9 cellular contexts compared by ENCODE assay signal in the genomic region with DNA sequence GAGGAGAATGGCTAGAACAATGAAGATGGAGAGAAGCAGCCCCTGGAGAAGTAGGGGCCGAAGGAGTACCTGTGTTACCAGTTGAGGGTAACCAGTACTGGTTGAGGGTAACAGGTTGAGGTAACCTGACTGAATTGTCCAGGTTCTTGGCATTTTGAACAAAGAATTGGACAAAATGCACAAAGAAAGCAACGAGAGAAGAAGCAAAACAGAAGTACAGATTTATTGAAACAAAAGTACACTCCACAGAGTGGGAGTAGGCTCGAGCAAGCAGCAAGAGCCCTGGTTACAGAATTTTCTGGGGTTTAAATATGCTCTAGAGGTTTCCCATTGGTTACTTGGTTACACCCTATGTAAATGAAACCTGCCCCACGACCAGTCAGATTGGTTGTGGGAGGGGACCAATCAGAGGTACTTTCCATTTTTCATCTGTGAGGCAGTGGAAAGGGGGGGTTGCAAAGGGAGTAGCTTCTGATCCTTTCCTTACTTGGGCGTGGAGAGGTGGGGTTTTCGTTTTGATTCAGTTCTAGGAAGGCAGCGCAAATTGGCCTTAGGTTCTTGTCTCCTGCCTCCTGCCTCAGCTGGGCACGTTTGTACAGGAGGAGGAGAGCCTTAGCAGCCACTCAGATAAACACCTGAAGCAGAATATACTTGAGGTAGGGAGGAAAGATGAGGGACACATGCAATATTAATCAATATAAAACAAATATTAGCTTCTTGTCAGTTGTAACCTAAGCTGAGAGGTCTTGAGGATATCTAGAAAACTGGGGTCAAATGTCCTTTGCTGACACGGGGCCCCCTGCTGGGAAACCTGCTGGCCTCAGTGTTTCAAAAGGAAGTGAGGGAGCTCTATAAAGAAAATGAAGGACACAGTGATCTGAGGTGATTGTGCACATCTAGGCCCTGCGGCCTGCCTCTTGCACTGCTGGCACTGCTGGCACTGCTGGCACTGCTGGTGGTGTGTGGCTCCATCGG. TPM values are rescaled to one million over a fixed set of nuclear protein-coding genes. Genes with fewer than 3 reads are reported as not detected.
A peak's percentile ranks its signal among the peaks of the same experiment; 100 is the strongest.
DNase-seq lines count a peak whose midpoint lies in the region; ATAC-seq, FAIRE-seq and TF ChIP-seq lines count a peak whose summit lies in the region.
"Had no signal": no experiment of that assay in that cellular context is flagged by ENCODE, and none has a peak within 500 bp of the region (broad histone marks: within the 10 kb centered on the region; RNA-seq: fewer than 3 reads in every experiment).

No MANE protein-coding gene starts in this region.

- TF ChIP-seq POLR2A in GM12891 (IDR thresholded peaks at IDR 0.05; ENCODE audit: low read depth, low read length) (no peak), esophagus muscularis mucosa (IDR thresholded peaks at IDR 0.05; ENCODE audit: low read depth) (no peak)

- no peaks in the 10 kb centered on the region for H3K27me3 Mint-ChIP-seq in nephron progenitor cell (ENCODE audit: low read depth, poor library complexity)

- DNase-seq in GM13977 (ENCODE audit: low spot score) (no peak), NCI-H526 (lab: John Stamatoyannopoulos, UW) (peak; percentile 46 to 72), nephron progenitor cell (no peak), GOT3 (lab: John Stamatoyannopoulos, UW) (no peak), GM12891 (ENCODE audit: insufficient read length, low spot score) (no peak), kidney (no peak), esophagus muscularis mucosa (ENCODE audit: extremely low spot score) (no peak)
- DNase-seq in activated naive CD4-positive, alpha-beta T cell treated with anti-CD3 and anti-CD28 coated beads, Interleukin-2, amount 50 U/mL, for 72 hours (ENCODE audit: low spot score in 2 of 2), result peak in 1 of 2 donors; percentile 66

- H3K36me3 ChIP-seq in kidney (ENCODE audit: control insufficient read depth in 1 of 2, insufficient read depth in 2 of 2, low read length in 2 of 2) (no peaks in the 10 kb centered on the region), esophagus muscularis mucosa (peaks cover 0 to 4% (median 0%) of the 10 kb centered on the region in 4 donors)

- H3K9ac ChIP-seq in kidney (ENCODE audit: low read length in 2 of 2), result no peak overlapping the region

- H3K9me3 ChIP-seq in kidney (ENCODE audit: control insufficient read depth in 1 of 2, low read length in 2 of 2) (no peaks in the 10 kb centered on the region), esophagus muscularis mucosa (no peaks in the 10 kb centered on the region)

- 68% methylated on average over 11 of the region's 11 CpGs for WGBS in esophagus muscularis mucosa

- H3K4me3 Mint-ChIP-seq in nephron progenitor cell, result no peak overlapping the region

- in situ Hi-C loops in GM13977 (cut with MboI; ENCODE audit: low pct_unique_long_range_greater_than_20kb, low sequenced_read_pairs, unreplicated experiment), result loop anchor here (25.0 kb wide), 1 partner anchor 275 kb away; a partner anchor contains a TSS

- peak; percentile 98 to 99 for ATAC-seq in activated naive CD4-positive, alpha-beta T cell treated with anti-CD3 and anti-CD28 coated beads, Interleukin-2, amount 50 U/mL, for 72 hours

- no peaks in the 10 kb centered on the region for H3K9me3 Mint-ChIP-seq in activated naive CD4-positive, alpha-beta T cell treated with anti-CD3 and anti-CD28 coated beads, Interleukin-2, amount 50 U/mL, for 72 hours
- H3K9me3 Mint-ChIP-seq in nephron progenitor cell, result peaks cover 16% of the 10 kb centered on the region

- intact Hi-C loops in kidney (cut with DNase I), result no loop called here
- intact Hi-C loops in esophagus muscularis mucosa (cut with DNase I), result no loop called here

- H3K4me1 Mint-ChIP-seq in nephron progenitor cell, result peaks cover 30% of the 10 kb centered on the region

- H3K4me1 ChIP-seq in kidney (ENCODE audit: control insufficient read depth in 1 of 2, insufficient read depth in 1 of 2, low read depth in 1 of 2, low read length in 2 of 2), result no peaks in the 10 kb centered on the region
- no peaks in the 10 kb centered on the region for H3K4me1 ChIP-seq in esophagus muscularis mucosa

- peaks cover 0 to 4% of the 10 kb centered on the region in 2 donors for H3K36me3 Mint-ChIP-seq in activated naive CD4-positive, alpha-beta T cell treated with anti-CD3 and anti-CD28 coated beads, Interleukin-2, amount 50 U/mL, for 72 hours
- H3K36me3 Mint-ChIP-seq in nephron progenitor cell (ENCODE audit: low read depth), result peaks cover 69% of the 10 kb centered on the region

- no peak overlapping the region for H3K4me3 ChIP-seq in kidney (ENCODE audit: low read length in 2 of 2)
- H3K4me3 ChIP-seq in esophagus muscularis mucosa, result no peak overlapping the region
- H3K4me3 ChIP-seq: dorsolateral prefrontal cortex had no signal

- H3K27ac Mint-ChIP-seq in activated naive CD4-positive, alpha-beta T cell treated with anti-CD3 and anti-CD28 coated beads, Interleukin-2, amount 50 U/mL, for 72 hours, result peak overlapping the region; percentile 73 to 86
- H3K27ac Mint-ChIP-seq in nephron progenitor cell, result peak overlapping the region; percentile 2

- FAIRE-seq in GM12891 (lab: Jason Lieb, UNC) (no peak), kidney (lab: Jason Lieb, UNC) (no peak)

- H3K27ac ChIP-seq in kidney (ENCODE audit: low read depth in 2 of 2, low read length in 2 of 2), result no peak overlapping the region
- no peak overlapping the region for H3K27ac ChIP-seq in esophagus muscularis mucosa (replicated peaks in 1 of 4)
- H3K27ac ChIP-seq: dorsolateral prefrontal cortex had no signal

- no peak for TF ChIP-seq EP300 in esophagus muscularis mucosa (IDR thresholded peaks at IDR 0.05)

- TF ChIP-seq CTCF in GM13977 (IDR thresholded peaks at IDR 0.05; ENCODE audit: extremely low read depth, insufficient read depth, missing control alignments), result peak; percentile 2
- no peak for TF ChIP-seq CTCF in nephron progenitor cell (IDR thresholded peaks at IDR 0.05)
- no peak for TF ChIP-seq CTCF in kidney (IDR thresholded peaks at IDR 0.05; ENCODE audit: borderline replicate concordance, extremely low read depth, insufficient read depth)
- no peak for TF ChIP-seq CTCF in esophagus muscularis mucosa (IDR thresholded peaks at IDR 0.05)

- H3K27me3 ChIP-seq in esophagus muscularis mucosa, result no peaks in the 10 kb centered on the region
- H3K27me3 ChIP-seq: dorsolateral prefrontal cortex had no signal

TF ChIP-seq in GM12891, 5 proteins besides CTCF, POLR2A, EP300 and RAD21:
- TF ChIP-seq PAX5 (IDR thresholded peaks at IDR 0.05; ENCODE audit: insufficient read depth, low read length, severe bottlenecking), result no peak
- TF ChIP-seq POU2F2 (IDR thresholded peaks at IDR 0.05; ENCODE audit: low read depth, low read length), result no peak
- TF ChIP-seq SPI1 (IDR thresholded peaks at IDR 0.05; ENCODE audit: low read depth, low read length), result no peak
- TF ChIP-seq POLR2AphosphoS5 (IDR thresholded peaks at IDR 0.05; ENCODE audit: low read depth, low read length), result no peak
- TF ChIP-seq TAF1 (IDR thresholded peaks at IDR 0.05; ENCODE audit: low read depth, low read length), result no peak

RNA-seq across cellular contexts. Expression of a gene that starts 14.3 kb away (rescaled TPM):
- total RNA-seq in activated naive CD4-positive, alpha-beta T cell treated with anti-CD3 and anti-CD28 coated beads, Interleukin-2, amount 50 U/mL, for 72 hours, result 10 to 100 TPM; 34.3 to 34.6 TPM
- 47.3 TPM for polyA plus RNA-seq in GM12891 (2012; ENCODE audit: low read depth, missing spikeins)
- 29.5 TPM for total RNA-seq in kidney
- polyA plus RNA-seq in kidney (ENCODE audit: insufficient read depth, low read depth, low replicate concordance), result 91.6 TPM
- 10 to 100 TPM; 42.2 to 64.5 (median 59.5) TPM for total RNA-seq in esophagus muscularis mucosa

RNA-seq across cellular contexts. Expression of a gene that starts 26.2 kb away (rescaled TPM):
- total RNA-seq in activated naive CD4-positive, alpha-beta T cell treated with anti-CD3 and anti-CD28 coated beads, Interleukin-2, amount 50 U/mL, for 72 hours, result 10 to 100 TPM; 25.9 to 42.0 TPM
- 19.9 TPM for polyA plus RNA-seq in GM12891 (2012; ENCODE audit: low read depth, missing spikeins)
- total RNA-seq in kidney, result 39.2 TPM
- polyA plus RNA-seq in kidney (ENCODE audit: insufficient read depth, low read depth, low replicate concordance), result 30.9 TPM
- 100 to 1,000 TPM in 1 of 4 donors, 10 to 100 TPM in 3; 67.7 to 103 (median 80.2) TPM for total RNA-seq in esophagus muscularis mucosa

RNA-seq across cellular contexts. Expression of a gene that starts 38.3 kb away (rescaled TPM):
- total RNA-seq in activated naive CD4-positive, alpha-beta T cell treated with anti-CD3 and anti-CD28 coated beads, Interleukin-2, amount 50 U/mL, for 72 hours, result 1 to 10 TPM; 1.6 to 4.8 TPM
- 2.6 TPM for polyA plus RNA-seq in GM12891 (2012; ENCODE audit: low read depth, missing spikeins)
- total RNA-seq in kidney, result 22.0 TPM
- 27.8 TPM for polyA plus RNA-seq in kidney (ENCODE audit: insufficient read depth, low read depth, low replicate concordance)
- 10 to 100 TPM in 2 of 4 donors, 1 to 10 TPM in 2; 8.2 to 10.8 (median 9.6) TPM for total RNA-seq in esophagus muscularis mucosa

RNA-seq across cellular contexts. Expression of a gene that starts 52.2 kb away (rescaled TPM):
- 100 to 1,000 TPM; 113 to 117 TPM for total RNA-seq in activated naive CD4-positive, alpha-beta T cell treated with anti-CD3 and anti-CD28 coated beads, Interleukin-2, amount 50 U/mL, for 72 hours
- 98.8 TPM for polyA plus RNA-seq in GM12891 (2012; ENCODE audit: low read depth, missing spikeins)
- total RNA-seq in kidney (48.1 TPM), esophagus muscularis mucosa (100 to 1,000 TPM in 1 of 4 donors, 10 to 100 TPM in 3; 64.8 to 109 (median 86.8) TPM)
- polyA plus RNA-seq in kidney (ENCODE audit: insufficient read depth, low read depth, low replicate concordance), result 160 TPM

Comparison
In these comparisons a context has a peak if more than half of its experiments do, and no peak if none do; other contexts are left out.
1. DNase-seq: peak in NCI-H526 (2 of 2); none in GM13977 (single experiment), nephron progenitor cell (single experiment), GOT3 (single experiment), GM12891 (single experiment), kidney (single experiment) and esophagus muscularis mucosa (single experiment).